ENCODE assay signal across 8 cellular contexts in the genomic region with DNA sequence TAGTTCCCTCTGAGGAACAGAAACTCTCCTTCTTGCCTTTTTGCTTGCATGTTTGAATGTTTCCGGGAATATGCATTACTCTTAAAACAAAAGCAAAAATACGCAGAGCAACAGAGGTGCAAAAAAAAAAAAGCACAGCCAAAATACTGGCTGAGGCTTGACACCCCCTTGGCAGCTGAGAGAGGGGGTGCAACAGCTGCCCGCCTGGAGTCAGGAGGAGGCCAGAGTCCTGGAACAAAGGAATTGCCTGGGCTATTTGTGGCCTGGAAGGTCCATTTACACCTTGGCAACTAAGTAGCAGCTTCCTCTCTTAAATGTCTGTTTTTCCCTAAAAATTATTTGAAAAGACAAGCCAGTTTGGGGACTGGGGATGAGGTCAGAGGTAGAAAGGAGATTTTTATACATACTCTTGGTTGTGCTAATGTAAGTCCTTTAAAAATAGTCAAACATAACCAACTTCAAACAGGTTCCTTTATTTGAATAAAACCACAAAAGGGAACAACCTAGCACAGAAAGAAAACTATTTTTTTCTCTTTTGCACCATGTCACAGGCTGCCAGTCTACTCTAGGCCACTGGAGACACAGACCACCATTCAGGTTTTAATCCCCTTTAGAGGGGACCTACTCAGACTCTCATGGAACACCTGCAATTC. TPM values are rescaled to one million over a fixed set of nuclear protein-coding genes. Genes with fewer than 3 reads are reported as not detected.
DNase-seq lines count a peak whose midpoint lies in the region; ATAC-seq and TF ChIP-seq lines count a peak whose summit lies in the region.

No MANE protein-coding gene starts in this region.

- TF ChIP-seq CTCF in activated CD8-positive, alpha-beta T cell treated with anti-CD3 and anti-CD28 coated beads for 36 hours (IDR thresholded peaks at IDR 0.05) = no peak

- H3K27me3 Mint-ChIP-seq in activated CD8-positive, alpha-beta T cell treated with anti-CD3 and anti-CD28 coated beads for 36 hours = no peaks in the 10 kb centered on the region

- peak overlapping the region; percentile 79 for H3K4me2 ChIP-seq in BLaER1

- H3K4me3 ChIP-seq in BLaER1 = no peak overlapping the region; the same call in 1 of the 2 replicates

- H3K27ac Mint-ChIP-seq in activated CD8-positive, alpha-beta T cell treated with anti-CD3 and anti-CD28 coated beads for 36 hours = peak overlapping the region; percentile 79

- no peaks in the 10 kb centered on the region for H3K9me3 ChIP-seq in BLaER1

- H3K4me1 ChIP-seq in BLaER1 = peaks cover 95% of the 10 kb centered on the region

- intact Hi-C loops in activated CD8-positive, alpha-beta T cell treated with anti-CD3 and anti-CD28 coated beads for 36 hours (cut with micrococcal nuclease) = no loop called here

- H3K36me3 Mint-ChIP-seq in activated CD8-positive, alpha-beta T cell treated with anti-CD3 and anti-CD28 coated beads for 36 hours (ENCODE audit: low read depth) = peaks cover 6% of the 10 kb centered on the region

- POLR2A ChIA-PET in activated CD8-positive, alpha-beta T cell treated with anti-CD3 and anti-CD28 coated beads for 36 hours (lab: Charles Lee) = interaction anchor here (1.0 kb wide), 1 partner anchor 14 kb away, joined by 3 read pairs; no protein-coding TSS in a partner anchor

- no peak overlapping the region; the same call in 1 of the 2 replicates for H3K9ac ChIP-seq in BLaER1

- DNase-seq in activated CD8-positive, alpha-beta T cell treated with anti-CD3 and anti-CD28 coated beads for 36 hours = no peak
- DNase-seq in DMS153 (lab: John Stamatoyannopoulos, UW) (no peak), DMS 273 treated with DMSO at 0.1 percent for 48 hours (lab: John Stamatoyannopoulos, UW) (no peak), A172 (ENCODE audit: low spot score) (no peak), NCI-H524 (lab: John Stamatoyannopoulos, UW) (no peak)

- peaks cover 100% of the 10 kb centered on the region for H4K20me1 ChIP-seq in BLaER1

- CTCF ChIA-PET in activated CD8-positive, alpha-beta T cell treated with anti-CD3 and anti-CD28 coated beads for 36 hours (lab: Charles Lee) = interaction anchor here (1.1 to 2.5 kb wide), 2 partner anchors 65 to 175 kb away, joined by 3 to 8 read pairs; no protein-coding TSS in a partner anchor

- H3K4me3 Mint-ChIP-seq in activated CD8-positive, alpha-beta T cell treated with anti-CD3 and anti-CD28 coated beads for 36 hours = peak overlapping the region; percentile 20

- peaks cover 16% of the 10 kb centered on the region for H3K36me3 ChIP-seq in BLaER1

- H3K4me1 Mint-ChIP-seq in activated CD8-positive, alpha-beta T cell treated with anti-CD3 and anti-CD28 coated beads for 36 hours (ENCODE audit: low read depth) = peaks cover 94% of the 10 kb centered on the region

- ATAC-seq in GM19025 (IDR thresholded peaks at IDR 0.05; ENCODE audit: low read depth, unreplicated experiment) (peak; percentile 65), HG03103 (IDR thresholded peaks at IDR 0.05; ENCODE audit: low read depth, unreplicated experiment) (peak; percentile 60)
- peak; percentile 83 for ATAC-seq in activated CD8-positive, alpha-beta T cell treated with anti-CD3 and anti-CD28 coated beads for 36 hours

- H3K9me3 Mint-ChIP-seq in activated CD8-positive, alpha-beta T cell treated with anti-CD3 and anti-CD28 coated beads for 36 hours = no peaks in the 10 kb centered on the region

- no peak overlapping the region for H3K27ac ChIP-seq in BLaER1

- no peaks in the 10 kb centered on the region for H3K27me3 ChIP-seq in BLaER1

RNA-seq across cellular contexts. Expression of a gene that starts 19.5 kb away (rescaled TPM):
- 100 to 1,000 TPM; 155 to 163 TPM for total RNA-seq in activated CD8-positive, alpha-beta T cell treated with anti-CD3 and anti-CD28 coated beads for 36 hours
- total RNA-seq in A172 (2014; rRNA removed; shearing (Covaris generic)) = 49.8 and 62.1 TPM in 2 replicates
